ENCODE assay signal across 22 cellular contexts in genomic region chr22:30457964-30458363, GRCh38. TPM values are rescaled to one million over a fixed set of nuclear protein-coding genes. Genes with fewer than 3 reads are reported as not detected.
DNase-seq lines count a peak whose midpoint lies in the region; ATAC-seq and TF ChIP-seq lines count a peak whose summit lies in the region.
"Had no signal": no experiment of that assay in that cellular context is flagged by ENCODE, and none has a peak within 500 bp of the region (broad histone marks: within the 10 kb centered on the region; RNA-seq: fewer than 3 reads in every experiment).

No MANE protein-coding gene starts in this region.

- no peak overlapping the region for H3K27ac Mint-ChIP-seq in activated naive CD4-positive, alpha-beta T cell treated with anti-CD3 and anti-CD28 coated beads, Interleukin-2, amount 10 ng/mL, durations not matched to agents 7 days and 5 days
- H3K27ac Mint-ChIP-seq: activated naive CD8-positive, alpha-beta T cell treated with anti-CD3 and anti-CD28 coated beads for 36 hours; dendritic cell treated with granulocyte-macrophage colony-stimulating factor and Interleukin-4, amounts not matched to agents 40 ng/mL and 50 ng/mL, for 4 days; GM23338 had no signal

- H3K4me3 Mint-ChIP-seq in activated naive CD4-positive, alpha-beta T cell treated with anti-CD3 and anti-CD28 coated beads, Interleukin-2, amount 10 ng/mL, durations not matched to agents 7 days and 5 days = no peak overlapping the region
- H3K4me3 Mint-ChIP-seq: activated naive CD8-positive, alpha-beta T cell treated with anti-CD3 and anti-CD28 coated beads for 36 hours; dendritic cell treated with granulocyte-macrophage colony-stimulating factor and Interleukin-4, amounts not matched to agents 40 ng/mL and 50 ng/mL, for 4 days; GM23338 had no signal

- CTCF ChIA-PET in activated naive CD4-positive, alpha-beta T cell treated with anti-CD3 and anti-CD28 coated beads, Interleukin-2, amount 10 ng/mL, durations not matched to agents 7 days and 5 days (lab: Charles Lee) = interaction anchor here (0.6 kb wide), 1 partner anchor 527 kb away, joined by 3 read pairs; no protein-coding TSS in a partner anchor

- H3K4me1 Mint-ChIP-seq in activated naive CD4-positive, alpha-beta T cell treated with anti-CD3 and anti-CD28 coated beads, Interleukin-2, amount 10 ng/mL, durations not matched to agents 7 days and 5 days = peaks cover 4% of the 10 kb centered on the region
- H3K4me1 Mint-ChIP-seq: activated naive CD8-positive, alpha-beta T cell treated with anti-CD3 and anti-CD28 coated beads for 36 hours had no signal

- intact Hi-C loops in right lobe of liver (cut with DNase I) = no loop called here

- H3K9me3 Mint-ChIP-seq in activated naive CD4-positive, alpha-beta T cell treated with anti-CD3 and anti-CD28 coated beads, Interleukin-2, amount 10 ng/mL, durations not matched to agents 7 days and 5 days = no peaks in the 10 kb centered on the region
- H3K9me3 Mint-ChIP-seq: activated naive CD8-positive, alpha-beta T cell treated with anti-CD3 and anti-CD28 coated beads for 36 hours; GM23338 had no signal

- H3K36me3 ChIP-seq in adipocyte (ENCODE audit: control insufficient read depth, insufficient read depth, low read length, severe bottlenecking) = no peaks in the 10 kb centered on the region
- H3K36me3 ChIP-seq in right lobe of liver = no peaks in the 10 kb centered on the region
- H3K36me3 ChIP-seq: transverse colon had no signal

- peaks cover 37% of the 10 kb centered on the region for H3K27me3 Mint-ChIP-seq in activated naive CD4-positive, alpha-beta T cell treated with anti-CD3 and anti-CD28 coated beads, Interleukin-2, amount 10 ng/mL, durations not matched to agents 7 days and 5 days

- no peaks in the 10 kb centered on the region for H3K9me3 ChIP-seq in adipocyte (ENCODE audit: control insufficient read depth, low read length)
- H3K9me3 ChIP-seq in right lobe of liver = no peaks in the 10 kb centered on the region
- H3K9me3 ChIP-seq: SK-N-SH, transverse colon had no signal

- no peak for TF ChIP-seq POLR2A in right lobe of liver (IDR thresholded peaks at IDR 0.05)

- no peaks in the 10 kb centered on the region for H3K36me3 Mint-ChIP-seq in activated naive CD4-positive, alpha-beta T cell treated with anti-CD3 and anti-CD28 coated beads, Interleukin-2, amount 10 ng/mL, durations not matched to agents 7 days and 5 days
- H3K36me3 Mint-ChIP-seq: activated naive CD8-positive, alpha-beta T cell treated with anti-CD3 and anti-CD28 coated beads for 36 hours had no signal

- WGBS in right lobe of liver (ENCODE audit: insufficient coverage, low coverage, low lambda C conversion rate, missing lambda C conversion rate) = 19% methylated on average over 6 of the region's 8 CpGs

- no peak overlapping the region for H3K9ac ChIP-seq in adipocyte (ENCODE audit: low read length)
- H3K9ac ChIP-seq: SK-N-SH had no signal

- DNase-seq in Ammon's horn (ENCODE audit: low spot score) = peak; percentile 71
- peak; percentile 8 for DNase-seq in adipocyte (ENCODE audit: low read depth)
- DNase-seq in right lobe of liver = peak in 2 of 3 donors; percentile 55 to 71
- no peak for DNase-seq in activated CD4-positive, CD25-positive, alpha-beta regulatory T cell (lab: John Stamatoyannopoulos, UW)
- DNase-seq in activated naive CD4-positive, alpha-beta T cell treated with anti-CD3 and anti-CD28 coated beads, Interleukin-2, amount 10 ng/mL, durations not matched to agents 7 days and 5 days = no peak
- DNase-seq: activated CD4-positive, alpha-beta T cell treated with anti-CD3 and anti-CD28 coated beads for 1 hour; activated naive CD8-positive, alpha-beta T cell treated with anti-CD3 and anti-CD28 coated beads for 36 hours; NCI-H1436 treated with DMSO at 0.1 percent for 48 hours; SK-N-SH; stimulated activated CD4-positive, alpha-beta T cell treated with anti-CD3 and anti-CD28 coated beads, Interleukin-15, amount 100 ng/mL, for 24 hours; stimulated activated naive CD4-positive, alpha-beta T cell; T1000; transverse colon had no signal

- H3K27me3 ChIP-seq in adipocyte (replicated peaks; ENCODE audit: control insufficient read depth, insufficient read depth, low read length) (peaks cover 15% of the 10 kb centered on the region), right lobe of liver (no peaks in the 10 kb centered on the region)
- H3K27me3 ChIP-seq: transverse colon had no signal

- H3K4me1 ChIP-seq in adipocyte (ENCODE audit: control insufficient read depth, insufficient read depth, low read length) (peaks cover 10% of the 10 kb centered on the region), right lobe of liver (peaks cover 0 to 39% (median 10%) of the 10 kb centered on the region in 4 donors)
- H3K4me1 ChIP-seq: transverse colon had no signal

- H3K4me3 ChIP-seq in adipocyte (ENCODE audit: low read length) = no peak overlapping the region
- no peak overlapping the region for H3K4me3 ChIP-seq in right lobe of liver
- H3K4me3 ChIP-seq: GM23338, transverse colon had no signal

- H3K27ac ChIP-seq in right lobe of liver = no peak overlapping the region
- H3K27ac ChIP-seq: transverse colon had no signal

- no peak for TF ChIP-seq CTCF in right lobe of liver (IDR thresholded peaks at IDR 0.05)

- ATAC-seq in right lobe of liver = peak; percentile 48 to 68 (median 61)
- ATAC-seq in GM21528 (IDR thresholded peaks at IDR 0.05; ENCODE audit: low FRiP score, unreplicated experiment) = no peak
- ATAC-seq: GM23338, Panc1 had no signal

RNA-seq across cellular contexts. Expression of gene SEC14L3, which starts 13.9 kb away (rescaled TPM):
- total RNA-seq in right lobe of liver = 1 to 10 TPM in 1 of 6 experiments, under 1 TPM in 3, not detected in 2; 0.31 to 1.1 (median 0.55) TPM
- total RNA-seq: A673; activated CD8-positive, alpha-beta memory T cell treated with anti-CD3 and anti-CD28 coated beads for 36 hours; activated naive CD8-positive, alpha-beta T cell treated with anti-CD3 and anti-CD28 coated beads for 36 hours; frontal cortex; GM23338; MCF 10A; mucosa of gallbladder; transverse colon had no signal

RNA-seq across cellular contexts. Expression of gene MTFP1, which starts 32.4 kb away (rescaled TPM):
- total RNA-seq in right lobe of liver = 10 to 100 TPM in 3 of 6 experiments, 1 to 10 TPM in 3; 4.2 to 30.1 (median 9.1) TPM

RNA-seq across cellular contexts. Expression of gene SEC14L4, which starts 47.5 kb away (rescaled TPM):
- 10 to 100 TPM in 5 of 6 experiments, 1 to 10 TPM in 1; 9.4 to 27.7 (median 17.9) TPM for total RNA-seq in right lobe of liver
- total RNA-seq: A673; activated CD8-positive, alpha-beta memory T cell treated with anti-CD3 and anti-CD28 coated beads for 36 hours; activated naive CD8-positive, alpha-beta T cell treated with anti-CD3 and anti-CD28 coated beads for 36 hours; frontal cortex; MCF 10A; transverse colon had no signal

Comparison
In these comparisons a context has a peak if more than half of its experiments do, and no peak if none do; other contexts are left out.
1. DNase-seq: peak in Ammon's horn (single experiment), adipocyte (single experiment) and right lobe of liver (2 of 3); none in activated CD4-positive, CD25-positive, alpha-beta regulatory T cell (0 of 4) and activated naive CD4-positive, alpha-beta T cell treated with anti-CD3 and anti-CD28 coated beads, Interleukin-2, amount 10 ng/mL, durations not matched to agents 7 days and 5 days (single experiment).